Comparison of ENCODE assay signal across 12 cellular contexts in genomic region chrX:48019892-48020291, GRCh38. TPM values are rescaled to one million over a fixed set of nuclear protein-coding genes. Genes with fewer than 3 reads are reported as not detected.
DNase-seq lines count a peak whose midpoint lies in the region; ATAC-seq, FAIRE-seq and TF ChIP-seq lines count a peak whose summit lies in the region.
"Not testable (repeated sequence)": the region's sequence is repeated elsewhere in the genome, so short reads cannot be mapped to it uniquely, and the experiment has no call there.
"Had no signal": no experiment of that assay in that cellular context is flagged by ENCODE, and none has a peak within 500 bp of the region (broad histone marks: within the 10 kb centered on the region; RNA-seq: fewer than 3 reads in every experiment).

No MANE protein-coding gene starts in this region.

- intact Hi-C loops in activated CD8-positive, alpha-beta T cell treated with anti-CD3 and anti-CD28 coated beads for 36 hours (cut with micrococcal nuclease), result not testable (repeated sequence)

- not testable (repeated sequence) for H3K36me3 Mint-ChIP-seq in activated CD8-positive, alpha-beta T cell treated with anti-CD3 and anti-CD28 coated beads for 36 hours (ENCODE audit: low read depth); activated naive CD4-positive, alpha-beta T cell treated with anti-CD3 and anti-CD28 coated beads, Interleukin-2, amount 50 U/mL, for 72 hours; central memory CD8-positive, alpha-beta T cell (ENCODE audit: insufficient read depth); stimulated activated effector memory CD8-positive, alpha-beta T cell treated with anti-CD3 and anti-CD28 coated beads, Interleukin-12 subunit alpha, Interleukin-12 subunit beta, amount 100 ng/mL, for 72 hours

- not testable (repeated sequence) for TF ChIP-seq CTCF in D721Med (IDR thresholded peaks at IDR 0.05; ENCODE audit: insufficient read depth, missing control alignments); activated CD8-positive, alpha-beta T cell treated with anti-CD3 and anti-CD28 coated beads for 36 hours (IDR thresholded peaks at IDR 0.05)

- H3K27me3 Mint-ChIP-seq in activated CD8-positive, alpha-beta T cell treated with anti-CD3 and anti-CD28 coated beads for 36 hours; central memory CD8-positive, alpha-beta T cell: not testable (repeated sequence)

- POLR2A ChIA-PET in activated CD8-positive, alpha-beta T cell treated with anti-CD3 and anti-CD28 coated beads for 36 hours (lab: Charles Lee), result not testable (repeated sequence)

- H3K27ac Mint-ChIP-seq in activated CD8-positive, alpha-beta T cell treated with anti-CD3 and anti-CD28 coated beads for 36 hours; activated naive CD4-positive, alpha-beta T cell treated with anti-CD3 and anti-CD28 coated beads, Interleukin-2, amount 50 U/mL, for 72 hours; central memory CD8-positive, alpha-beta T cell (ENCODE audit: low read depth); stimulated activated effector memory CD8-positive, alpha-beta T cell treated with anti-CD3 and anti-CD28 coated beads, Interleukin-12 subunit alpha, Interleukin-12 subunit beta, amount 100 ng/mL, for 72 hours: not testable (repeated sequence)

- not testable (repeated sequence) for H3K9me3 Mint-ChIP-seq in activated CD8-positive, alpha-beta T cell treated with anti-CD3 and anti-CD28 coated beads for 36 hours; activated naive CD4-positive, alpha-beta T cell treated with anti-CD3 and anti-CD28 coated beads, Interleukin-2, amount 50 U/mL, for 72 hours; central memory CD8-positive, alpha-beta T cell; stimulated activated effector memory CD8-positive, alpha-beta T cell treated with anti-CD3 and anti-CD28 coated beads, Interleukin-12 subunit alpha, Interleukin-12 subunit beta, amount 100 ng/mL, for 72 hours

- FAIRE-seq in D721Med (lab: Jason Lieb, UNC) (peak; percentile 93), GM19239 (lab: Jason Lieb, UNC) (peak; percentile 79), islet of Langerhans (lab: Jason Lieb, UNC) (peak; percentile 45)

- not testable (repeated sequence) for DNase-seq in D721Med (ENCODE audit: insufficient read length, low spot score); GM19239 (ENCODE audit: insufficient read length, low spot score); activated CD8-positive, alpha-beta T cell treated with anti-CD3 and anti-CD28 coated beads for 36 hours; activated naive CD4-positive, alpha-beta T cell treated with anti-CD3 and anti-CD28 coated beads, Interleukin-2, amount 50 U/mL, for 72 hours (ENCODE audit: low spot score in 2 of 2); central memory CD8-positive, alpha-beta T cell (ENCODE audit: low spot score in 2 of 2); stimulated activated effector memory CD8-positive, alpha-beta T cell treated with anti-CD3 and anti-CD28 coated beads, Interleukin-12 subunit alpha, Interleukin-12 subunit beta, amount 100 ng/mL, for 72 hours (ENCODE audit: low spot score in 2 of 2)

- ATAC-seq in activated CD8-positive, alpha-beta T cell treated with anti-CD3 and anti-CD28 coated beads for 36 hours, result peak; percentile 55
- ATAC-seq in activated naive CD4-positive, alpha-beta T cell treated with anti-CD3 and anti-CD28 coated beads, Interleukin-2, amount 50 U/mL, for 72 hours, result peak; percentile 39 to 64
- peak; percentile 67 for ATAC-seq in central memory CD8-positive, alpha-beta T cell (replicated peaks; ENCODE audit: extremely low read depth, poor library complexity, severe bottlenecking)
- peak; percentile 47 for ATAC-seq in stimulated activated effector memory CD8-positive, alpha-beta T cell treated with anti-CD3 and anti-CD28 coated beads, Interleukin-12 subunit alpha, Interleukin-12 subunit beta, amount 100 ng/mL, for 72 hours

- peaks cover 13% of the 10 kb centered on the region for H3K4me1 Mint-ChIP-seq in activated CD8-positive, alpha-beta T cell treated with anti-CD3 and anti-CD28 coated beads for 36 hours (ENCODE audit: low read depth)
- H3K4me1 Mint-ChIP-seq in central memory CD8-positive, alpha-beta T cell; stimulated activated effector memory CD8-positive, alpha-beta T cell treated with anti-CD3 and anti-CD28 coated beads, Interleukin-12 subunit alpha, Interleukin-12 subunit beta, amount 100 ng/mL, for 72 hours: not testable (repeated sequence)

- H3K4me3 Mint-ChIP-seq in activated CD8-positive, alpha-beta T cell treated with anti-CD3 and anti-CD28 coated beads for 36 hours; central memory CD8-positive, alpha-beta T cell; stimulated activated effector memory CD8-positive, alpha-beta T cell treated with anti-CD3 and anti-CD28 coated beads, Interleukin-12 subunit alpha, Interleukin-12 subunit beta, amount 100 ng/mL, for 72 hours: not testable (repeated sequence)

- CTCF ChIA-PET in activated CD8-positive, alpha-beta T cell treated with anti-CD3 and anti-CD28 coated beads for 36 hours (lab: Charles Lee), result not testable (repeated sequence)

RNA-seq across cellular contexts. Expression of gene SPACA5, which starts 13.1 kb away (rescaled TPM):
- total RNA-seq in activated CD8-positive, alpha-beta T cell treated with anti-CD3 and anti-CD28 coated beads for 36 hours, result not detected
- not detected for total RNA-seq in activated naive CD4-positive, alpha-beta T cell treated with anti-CD3 and anti-CD28 coated beads, Interleukin-2, amount 50 U/mL, for 72 hours
- total RNA-seq: Calu3, LHCN-M2, MCF 10A, OCI-LY7, SK-MEL-5 had no signal

RNA-seq across cellular contexts. Expression of gene ZNF182, which starts 16.1 kb away (rescaled TPM):
- total RNA-seq in activated CD8-positive, alpha-beta T cell treated with anti-CD3 and anti-CD28 coated beads for 36 hours, result 1 to 10 TPM; 7.9 to 8.3 TPM
- 10 to 100 TPM in 1 of 2 donors, 1 to 10 TPM in 1; 7.2 to 14.0 TPM for total RNA-seq in activated naive CD4-positive, alpha-beta T cell treated with anti-CD3 and anti-CD28 coated beads, Interleukin-2, amount 50 U/mL, for 72 hours

RNA-seq across cellular contexts. Expression of gene ZNF630, which starts 51.5 kb away (rescaled TPM):
- total RNA-seq in activated CD8-positive, alpha-beta T cell treated with anti-CD3 and anti-CD28 coated beads for 36 hours, result 1 to 10 TPM; 1.7 to 1.9 TPM
- total RNA-seq in activated naive CD4-positive, alpha-beta T cell treated with anti-CD3 and anti-CD28 coated beads, Interleukin-2, amount 50 U/mL, for 72 hours, result 1 to 10 TPM; 2.3 to 3.0 TPM
- total RNA-seq: SK-MEL-5 had no signal
